ENCODE assay signal across 1 cellular context in genomic region chr9:97984188-97985057, GRCh38.
TF ChIP-seq lines count a peak whose summit lies in the region.

No MANE protein-coding gene starts in this region.

TF ChIP-seq in K562, 482 proteins besides CTCF, POLR2A, EP300 and RAD21 (continued from another document and continues in another):
- TF ChIP-seq, protein P1, sequence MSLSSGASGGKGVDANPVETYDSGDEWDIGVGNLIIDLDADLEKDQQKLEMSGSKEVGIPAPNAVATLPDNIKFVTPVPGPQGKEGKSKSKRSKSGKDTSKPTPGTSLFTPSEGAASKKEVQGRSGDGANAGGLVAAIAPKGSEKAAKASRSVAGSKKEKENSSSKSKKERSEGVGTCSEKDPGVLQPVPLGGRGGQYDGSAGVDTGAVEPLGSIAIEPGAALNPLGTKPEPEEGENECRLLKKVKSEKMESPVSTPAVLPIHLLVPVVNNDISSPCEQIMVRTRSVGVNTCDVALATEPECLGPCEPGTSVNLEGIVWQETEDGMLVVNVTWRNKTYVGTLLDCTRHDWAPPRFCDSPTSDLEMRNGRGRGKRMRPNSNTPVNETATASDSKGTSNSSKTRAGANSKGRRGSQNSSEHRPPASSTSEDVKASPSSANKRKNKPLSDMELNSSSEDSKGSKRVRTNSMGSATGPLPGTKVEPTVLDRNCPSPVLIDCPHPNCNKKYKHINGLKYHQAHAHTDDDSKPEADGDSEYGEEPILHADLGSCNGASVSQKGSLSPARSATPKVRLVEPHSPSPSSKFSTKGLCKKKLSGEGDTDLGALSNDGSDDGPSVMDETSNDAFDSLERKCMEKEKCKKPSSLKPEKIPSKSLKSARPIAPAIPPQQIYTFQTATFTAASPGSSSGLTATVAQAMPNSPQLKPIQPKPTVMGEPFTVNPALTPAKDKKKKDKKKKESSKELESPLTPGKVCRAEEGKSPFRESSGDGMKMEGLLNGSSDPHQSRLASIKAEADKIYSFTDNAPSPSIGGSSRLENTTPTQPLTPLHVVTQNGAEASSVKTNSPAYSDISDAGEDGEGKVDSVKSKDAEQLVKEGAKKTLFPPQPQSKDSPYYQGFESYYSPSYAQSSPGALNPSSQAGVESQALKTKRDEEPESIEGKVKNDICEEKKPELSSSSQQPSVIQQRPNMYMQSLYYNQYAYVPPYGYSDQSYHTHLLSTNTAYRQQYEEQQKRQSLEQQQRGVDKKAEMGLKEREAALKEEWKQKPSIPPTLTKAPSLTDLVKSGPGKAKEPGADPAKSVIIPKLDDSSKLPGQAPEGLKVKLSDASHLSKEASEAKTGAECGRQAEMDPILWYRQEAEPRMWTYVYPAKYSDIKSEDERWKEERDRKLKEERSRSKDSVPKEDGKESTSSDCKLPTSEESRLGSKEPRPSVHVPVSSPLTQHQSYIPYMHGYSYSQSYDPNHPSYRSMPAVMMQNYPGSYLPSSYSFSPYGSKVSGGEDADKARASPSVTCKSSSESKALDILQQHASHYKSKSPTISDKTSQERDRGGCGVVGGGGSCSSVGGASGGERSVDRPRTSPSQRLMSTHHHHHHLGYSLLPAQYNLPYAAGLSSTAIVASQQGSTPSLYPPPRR (CRISPR knock-in tag; IDR thresholded peaks at IDR 0.05; ENCODE audit: borderline replicate concordance) = peak; percentile 64; the same call in 1 of the 2 replicates
- TF ChIP-seq IFI16 (CRISPR knock-in tag; IDR thresholded peaks at IDR 0.05) (no peak), GTF2A2 (tag; IDR thresholded peaks at IDR 0.05) (no peak), STAT6 (CRISPR knock-in tag; IDR thresholded peaks at IDR 0.05) (no peak), TGIF2 (CRISPR knock-in tag; IDR thresholded peaks at IDR 0.05) (peak; percentile 95), DIDO1 (tag; IDR thresholded peaks at IDR 0.05; ENCODE audit: low read depth) (no peak), KLF10 (CRISPR knock-in tag; IDR thresholded peaks at IDR 0.05) (no peak), THAP7 (CRISPR knock-in tag; IDR thresholded peaks at IDR 0.05) (peak; percentile 83; the same call in 1 of the 2 replicates), BCOR (IDR thresholded peaks at IDR 0.05) (no peak), RBM39 (optimal IDR thresholded peaks at IDR 0.05; ENCODE audit: low read depth, low read length) (no peak), PTTG1 (tag; IDR thresholded peaks at IDR 0.05; ENCODE audit: low read depth) (no peak), ZNF212 (CRISPR knock-in tag; IDR thresholded peaks at IDR 0.05) (no peak), NFYB (IDR thresholded peaks at IDR 0.05; ENCODE audit: extremely low read depth, insufficient read length) (no peak), ESRRB (CRISPR knock-in tag; IDR thresholded peaks at IDR 0.05; ENCODE audit: borderline replicate concordance) (no peak), PCBP2 (IDR thresholded peaks at IDR 0.05; ENCODE audit: low read depth, low read length, poor library complexity, severe bottlenecking) (peak; percentile 48), RHOXF2B (CRISPR knock-in tag; conservative IDR thresholded peaks at IDR 0.05) (no peak), RFX1 (IDR thresholded peaks at IDR 0.05) (no peak), POLR2G (IDR thresholded peaks at IDR 0.05; ENCODE audit: low read depth, low read length) (peak; percentile 83), ZNF184 (CRISPR knock-in tag; IDR thresholded peaks at IDR 0.05) (no peak), ZNF316 (IDR thresholded peaks at IDR 0.05) (no peak), NCOA6 (IDR thresholded peaks at IDR 0.05) (no peak), MLLT1 (IDR thresholded peaks at IDR 0.05) (peak; percentile 39 to 54; a peak in 2 of 4 replicates), ZNF384 (IDR thresholded peaks at IDR 0.05; ENCODE audit: low read depth, low read length) (no peak), SMAD4 (CRISPR knock-in tag; conservative IDR thresholded peaks at IDR 0.05) (peak; percentile 92), KAT2B (IDR thresholded peaks at IDR 0.05; ENCODE audit: low read depth, low read length) (no peak), NCOR1 (IDR thresholded peaks at IDR 0.05) (peak; percentile 24; the same call in 1 of the 2 replicates), ZFX (CRISPR knock-in tag; IDR thresholded peaks at IDR 0.05) (peak; percentile 76), MAFG (tag; conservative IDR thresholded peaks at IDR 0.05) (no peak), U2AF1 (optimal IDR thresholded peaks at IDR 0.05; ENCODE audit: low read depth, low read length) (no peak), E2F8 (IDR thresholded peaks at IDR 0.05; ENCODE audit: low read depth, partially characterized antibody) (peak; percentile 54), RCOR1 (IDR thresholded peaks at IDR 0.05; ENCODE audit: borderline replicate concordance in 1 of 2, low read depth in 2 of 2, low read length in 2 of 2) (no peak), ZNF12 (CRISPR knock-in tag; IDR thresholded peaks at IDR 0.05) (peak; percentile 80; the same call in 1 of the 2 replicates), CTBP1 (IDR thresholded peaks at IDR 0.05; ENCODE audit: borderline replicate concordance) (peak; percentile 35), SIRT6 (IDR thresholded peaks at IDR 0.05; ENCODE audit: low read depth, low read length) (peak; percentile 27), POU5F1 (IDR thresholded peaks at IDR 0.05; ENCODE audit: borderline replicate concordance, low read depth, low read length, partially characterized antibody) (no peak), ETV6 (IDR thresholded peaks at IDR 0.05; ENCODE audit: borderline replicate concordance in 1 of 2, low read depth in 2 of 2, low read length in 1 of 2) (no peak), ETV6 (CRISPR knock-in tag; IDR thresholded peaks at IDR 0.05; ENCODE audit: borderline replicate concordance) (peak; percentile 97), REST (CRISPR knock-in tag; IDR thresholded peaks at IDR 0.05; ENCODE audit: low read depth) (no peak; the same call in 1 of the 2 replicates), ZNF263 (CRISPR knock-in tag; IDR thresholded peaks at IDR 0.05; ENCODE audit: borderline replicate concordance) (peak; percentile 54; the same call in 1 of the 2 replicates)
- TF ChIP-seq, protein P2, sequence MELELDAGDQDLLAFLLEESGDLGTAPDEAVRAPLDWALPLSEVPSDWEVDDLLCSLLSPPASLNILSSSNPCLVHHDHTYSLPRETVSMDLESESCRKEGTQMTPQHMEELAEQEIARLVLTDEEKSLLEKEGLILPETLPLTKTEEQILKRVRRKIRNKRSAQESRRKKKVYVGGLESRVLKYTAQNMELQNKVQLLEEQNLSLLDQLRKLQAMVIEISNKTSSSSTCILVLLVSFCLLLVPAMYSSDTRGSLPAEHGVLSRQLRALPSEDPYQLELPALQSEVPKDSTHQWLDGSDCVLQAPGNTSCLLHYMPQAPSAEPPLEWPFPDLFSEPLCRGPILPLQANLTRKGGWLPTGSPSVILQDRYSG (tag; conservative IDR thresholded peaks at IDR 0.05; ENCODE audit: low read depth) = no peak
- TF ChIP-seq, protein P3, sequence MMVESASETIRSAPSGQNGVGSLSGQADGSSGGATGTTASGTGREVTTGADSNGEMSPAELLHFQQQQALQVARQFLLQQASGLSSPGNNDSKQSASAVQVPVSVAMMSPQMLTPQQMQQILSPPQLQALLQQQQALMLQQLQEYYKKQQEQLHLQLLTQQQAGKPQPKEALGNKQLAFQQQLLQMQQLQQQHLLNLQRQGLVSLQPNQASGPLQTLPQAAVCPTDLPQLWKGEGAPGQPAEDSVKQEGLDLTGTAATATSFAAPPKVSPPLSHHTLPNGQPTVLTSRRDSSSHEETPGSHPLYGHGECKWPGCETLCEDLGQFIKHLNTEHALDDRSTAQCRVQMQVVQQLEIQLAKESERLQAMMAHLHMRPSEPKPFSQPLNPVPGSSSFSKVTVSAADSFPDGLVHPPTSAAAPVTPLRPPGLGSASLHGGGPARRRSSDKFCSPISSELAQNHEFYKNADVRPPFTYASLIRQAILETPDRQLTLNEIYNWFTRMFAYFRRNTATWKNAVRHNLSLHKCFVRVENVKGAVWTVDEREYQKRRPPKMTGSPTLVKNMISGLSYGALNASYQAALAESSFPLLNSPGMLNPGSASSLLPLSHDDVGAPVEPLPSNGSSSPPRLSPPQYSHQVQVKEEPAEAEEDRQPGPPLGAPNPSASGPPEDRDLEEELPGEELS (CRISPR knock-in tag; IDR thresholded peaks at IDR 0.05; ENCODE audit: borderline replicate concordance) = peak; percentile 95; the same call in 1 of the 2 replicates
- TF ChIP-seq, protein P4, sequence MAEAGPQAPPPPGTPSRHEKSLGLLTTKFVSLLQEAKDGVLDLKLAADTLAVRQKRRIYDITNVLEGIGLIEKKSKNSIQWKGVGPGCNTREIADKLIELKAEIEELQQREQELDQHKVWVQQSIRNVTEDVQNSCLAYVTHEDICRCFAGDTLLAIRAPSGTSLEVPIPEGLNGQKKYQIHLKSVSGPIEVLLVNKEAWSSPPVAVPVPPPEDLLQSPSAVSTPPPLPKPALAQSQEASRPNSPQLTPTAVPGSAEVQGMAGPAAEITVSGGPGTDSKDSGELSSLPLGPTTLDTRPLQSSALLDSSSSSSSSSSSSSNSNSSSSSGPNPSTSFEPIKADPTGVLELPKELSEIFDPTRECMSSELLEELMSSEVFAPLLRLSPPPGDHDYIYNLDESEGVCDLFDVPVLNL (CRISPR knock-in tag; IDR thresholded peaks at IDR 0.05; ENCODE audit: low read depth) = no peak
